Comparison of ENCODE assay signal across 16 cellular contexts in the genomic region with DNA sequence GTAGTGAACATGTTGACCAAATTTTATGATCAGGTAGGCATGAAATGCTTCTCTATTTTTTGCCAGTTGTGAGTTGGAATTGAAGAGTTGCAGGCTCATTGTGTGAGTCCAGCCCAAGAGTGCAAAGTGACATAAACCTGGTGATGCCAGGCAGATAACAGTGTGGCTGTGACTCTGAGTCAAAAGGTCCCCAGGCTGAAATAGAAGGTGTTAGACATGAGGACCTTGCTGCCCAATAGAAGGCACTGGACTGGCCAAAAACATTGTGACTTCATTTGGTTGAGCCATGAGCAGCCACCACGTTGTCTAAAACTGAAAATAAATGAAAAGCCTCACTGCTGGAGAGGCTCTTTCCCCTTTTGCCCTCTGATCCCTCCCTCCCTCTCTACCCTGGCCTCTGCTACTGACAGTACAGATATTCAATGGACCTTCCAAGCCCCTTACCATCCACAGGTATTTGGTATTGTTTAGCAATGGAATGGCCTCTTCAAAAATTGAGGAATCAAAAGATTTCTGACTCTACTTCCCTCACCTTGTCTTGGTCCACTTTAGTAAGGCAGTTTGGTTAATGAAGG.
DNase-seq lines count a peak whose midpoint lies in the region; ATAC-seq, FAIRE-seq and TF ChIP-seq lines count a peak whose summit lies in the region.
"Had no signal": no experiment of that assay in that cellular context is flagged by ENCODE, and none has a peak within 500 bp of the region (broad histone marks: within the 10 kb centered on the region; RNA-seq: fewer than 3 reads in every experiment).

No MANE protein-coding gene starts in this region.

- peak overlapping the region; percentile 44 for H3K27ac ChIP-seq in left ventricle myocardium inferior (replicated peaks)
- H3K27ac ChIP-seq in HepG2 (ENCODE audit: extremely low read length, insufficient read depth, low read length): no peak overlapping the region
- H3K27ac ChIP-seq in thymus (ENCODE audit: low read depth): peak overlapping the region; percentile 21
- H3K27ac ChIP-seq: BLaER1 treated with 17β-estradiol and CSF1 and Interleukin-3, amounts not matched to agents 10 nM and 100 nM; GM23248 had no signal

- POLR2A ChIA-PET in HepG2 (lab: Yijun Ruan, JAX): no interaction called here

- H3K79me2 ChIP-seq in HepG2 (ENCODE audit: insufficient read depth, low read length): no peaks in the 10 kb centered on the region

- no peaks in the 10 kb centered on the region for H3K9me3 ChIP-seq in left ventricle myocardium inferior (replicated peaks)
- H3K9me3 ChIP-seq in HepG2 (ENCODE audit: low read length): no peaks in the 10 kb centered on the region
- no peaks in the 10 kb centered on the region for H3K9me3 ChIP-seq in thymus (ENCODE audit: control insufficient read depth)
- H3K9me3 ChIP-seq: BLaER1 treated with 17β-estradiol and CSF1 and Interleukin-3, amounts not matched to agents 10 nM and 100 nM had no signal

- BruUV-seq in HepG2 (replicated peaks; lab: Mats Ljungman, UMichigan): no TSS peak

- CTCF ChIA-PET in HepG2 (lab: Yijun Ruan, JAX; ENCODE audit: low intra/inter-chr PET ratio, low total read pairs): no interaction called here

- no peak overlapping the region for H3K4me3 Mint-ChIP-seq in activated T-cell treated with anti-CD3 and anti-CD28 coated beads, Interleukin-2, amount 50 U/mL, for 72 hours
- H3K4me3 Mint-ChIP-seq: CD4-positive, CD25-positive, alpha-beta regulatory T cell had no signal

- TF ChIP-seq POLR2A in HepG2 (IDR thresholded peaks at IDR 0.05; ENCODE audit: insufficient read depth in 1 of 2, low read depth in 2 of 2, low read length in 2 of 2): no peak

- peak; percentile 45 to 58 for ATAC-seq in activated T-cell treated with anti-CD3 and anti-CD28 coated beads, Interleukin-2, amount 50 U/mL, for 72 hours (replicated peaks in 1 of 2)
- ATAC-seq in HepG2 (peak; percentile 89), HG02588 (IDR thresholded peaks at IDR 0.05; ENCODE audit: unreplicated experiment) (no peak)
- ATAC-seq: GM12878, HCT116 had no signal

- no peaks in the 10 kb centered on the region for H4K20me1 ChIP-seq in HepG2 (ENCODE audit: insufficient read depth, low read length)
- H4K20me1 ChIP-seq: BLaER1 treated with 17β-estradiol and CSF1 and Interleukin-3, amounts not matched to agents 10 nM and 100 nM had no signal

- H3K9me3 Mint-ChIP-seq in activated T-cell treated with anti-CD3 and anti-CD28 coated beads, Interleukin-2, amount 50 U/mL, for 72 hours: no peaks in the 10 kb centered on the region

- H3K27me3 Mint-ChIP-seq in activated T-cell treated with anti-CD3 and anti-CD28 coated beads, Interleukin-2, amount 50 U/mL, for 72 hours (ENCODE audit: low read depth): no peaks in the 10 kb centered on the region

- intact Hi-C loops in left ventricle myocardium inferior (cut with micrococcal nuclease): no loop called here
- intact Hi-C loops in HepG2 (cut with micrococcal nuclease; ENCODE audit: unreplicated experiment): no loop called here

- H2AFZ ChIP-seq in HepG2 (ENCODE audit: low read length): no peak overlapping the region
- H2AFZ ChIP-seq: GM23248 had no signal

- no peak for FAIRE-seq in HepG2 (lab: Jason Lieb, UNC)
- FAIRE-seq: GM12878, H54 had no signal

- H3K4me1 Mint-ChIP-seq in activated T-cell treated with anti-CD3 and anti-CD28 coated beads, Interleukin-2, amount 50 U/mL, for 72 hours (ENCODE audit: low read depth): peaks cover 23% of the 10 kb centered on the region
- H3K4me1 Mint-ChIP-seq: CD4-positive, CD25-positive, alpha-beta regulatory T cell had no signal

- WGBS in HepG2 (ENCODE audit: low lambda C conversion rate): 0% methylated on average over 1 of the region's 1 CpG
- WGBS in thymus: 87% methylated on average over 1 of the region's 1 CpG

- H3K36me3 ChIP-seq in left ventricle myocardium inferior: no peaks in the 10 kb centered on the region
- H3K36me3 ChIP-seq in HepG2 (replicated peaks in 1 of 2; ENCODE audit: control insufficient read depth in 1 of 2, insufficient read depth in 2 of 2, low read length in 2 of 2): no peaks in the 10 kb centered on the region
- H3K36me3 ChIP-seq in thymus (ENCODE audit: control insufficient read depth, insufficient read depth): no peaks in the 10 kb centered on the region
- H3K36me3 ChIP-seq: BLaER1 treated with 17β-estradiol and CSF1 and Interleukin-3, amounts not matched to agents 10 nM and 100 nM had no signal

- H3K27me3 ChIP-seq in left ventricle myocardium inferior (ENCODE audit: low read depth): no peaks in the 10 kb centered on the region
- H3K27me3 ChIP-seq in HepG2 (ENCODE audit: control insufficient read depth in 1 of 2, insufficient read depth in 2 of 2, low read length in 2 of 2): no peaks in the 10 kb centered on the region
- H3K27me3 ChIP-seq in thymus (ENCODE audit: control insufficient read depth, insufficient read depth): no peaks in the 10 kb centered on the region
- H3K27me3 ChIP-seq: BLaER1 treated with 17β-estradiol and CSF1 and Interleukin-3, amounts not matched to agents 10 nM and 100 nM had no signal

- no peak overlapping the region for H3K27ac Mint-ChIP-seq in activated T-cell treated with anti-CD3 and anti-CD28 coated beads, Interleukin-2, amount 50 U/mL, for 72 hours
- H3K27ac Mint-ChIP-seq: CD4-positive, CD25-positive, alpha-beta regulatory T cell had no signal

- TF ChIP-seq EP300 in HepG2 (IDR thresholded peaks at IDR 0.05; ENCODE audit: low read depth in 2 of 2, low read length in 2 of 2) (no peak), HepG2 (CRISPR knock-in tag; IDR thresholded peaks at IDR 0.05; ENCODE audit: borderline replicate concordance) (no peak)

- peak overlapping the region; percentile 16; the same call in 1 of the 2 replicates for H3K4me2 ChIP-seq in HepG2 (ENCODE audit: low read depth, low read length)
- H3K4me2 ChIP-seq: BLaER1 treated with 17β-estradiol and CSF1 and Interleukin-3, amounts not matched to agents 10 nM and 100 nM had no signal

- H3K9ac ChIP-seq in HepG2 (ENCODE audit: insufficient read depth, low read depth, low read length): no peak overlapping the region
- H3K9ac ChIP-seq: BLaER1 treated with 17β-estradiol and CSF1 and Interleukin-3, amounts not matched to agents 10 nM and 100 nM; GM23248 had no signal

- DNase-seq in activated T-cell treated with anti-CD3 and anti-CD28 coated beads, Interleukin-2, amount 50 U/mL, for 72 hours: no peak
- DNase-seq in activated T-cell treated with anti-CD3 and anti-CD28 coated beads, Interleukin-2, amount 50 U/mL, for 48 hours: no peak
- no peak for DNase-seq in left ventricle myocardium inferior
- peak; percentile 31 for DNase-seq in HepG2 (ENCODE audit: low spot score)
- DNase-seq in GM13977 (ENCODE audit: low spot score): no peak
- DNase-seq in dermis blood vessel endothelial cell: no peak
- DNase-seq: 8988T; CD4-positive, CD25-positive, alpha-beta regulatory T cell; DMS 273 treated with DMSO at 0.1 percent for 48 hours; GM23248 had no signal

- in situ Hi-C loops in HepG2 (cut with HindIII; ENCODE audit: extremely low pct_ligation_motif_present, low pct_unique_long_range_greater_than_20kb): no loop called here
- in situ Hi-C loops in GM13977 (cut with MboI; ENCODE audit: low pct_unique_long_range_greater_than_20kb, low sequenced_read_pairs, unreplicated experiment): no loop called here

- TF ChIP-seq CTCF in left ventricle myocardium inferior (IDR thresholded peaks at IDR 0.05; ENCODE audit: borderline replicate concordance): no peak
- TF ChIP-seq CTCF in HepG2 (CRISPR knock-in tag; IDR thresholded peaks at IDR 0.05): no peak
- TF ChIP-seq CTCF in GM13977 (IDR thresholded peaks at IDR 0.05; ENCODE audit: extremely low read depth, insufficient read depth, missing control alignments): no peak

- no peak for TF ChIP-seq RAD21 in HepG2 (CRISPR knock-in tag; IDR thresholded peaks at IDR 0.05)

- H3K4me1 ChIP-seq in left ventricle myocardium inferior (peaks cover 14% of the 10 kb centered on the region), HepG2 (ENCODE audit: insufficient read depth, low read length) (peaks cover 64% of the 10 kb centered on the region), thymus (ENCODE audit: control insufficient read depth, insufficient read depth, low read length) (peaks cover 40% of the 10 kb centered on the region)
- H3K4me1 ChIP-seq: BLaER1 treated with 17β-estradiol and CSF1 and Interleukin-3, amounts not matched to agents 10 nM and 100 nM had no signal

- H3K4me3 ChIP-seq in left ventricle myocardium inferior: no peak overlapping the region
- no peak overlapping the region for H3K4me3 ChIP-seq in HepG2 (replicated peaks in 1 of 3; ENCODE audit: insufficient read depth in 1 of 3, low read depth in 2 of 3, low read length in 3 of 3)
- H3K4me3 ChIP-seq in thymus (ENCODE audit: low read length): no peak overlapping the region
- H3K4me3 ChIP-seq: BLaER1 treated with 17β-estradiol and CSF1 and Interleukin-3, amounts not matched to agents 10 nM and 100 nM; GM12878; GM23248 had no signal

- no peaks in the 10 kb centered on the region for H3K36me3 Mint-ChIP-seq in activated T-cell treated with anti-CD3 and anti-CD28 coated beads, Interleukin-2, amount 50 U/mL, for 72 hours (ENCODE audit: insufficient read depth in 2 of 2)
- H3K36me3 Mint-ChIP-seq: CD4-positive, CD25-positive, alpha-beta regulatory T cell had no signal

TF ChIP-seq in HepG2, 621 proteins besides CTCF, POLR2A, EP300 and RAD21 (continues in another document):
- TF ChIP-seq, protein P1, sequence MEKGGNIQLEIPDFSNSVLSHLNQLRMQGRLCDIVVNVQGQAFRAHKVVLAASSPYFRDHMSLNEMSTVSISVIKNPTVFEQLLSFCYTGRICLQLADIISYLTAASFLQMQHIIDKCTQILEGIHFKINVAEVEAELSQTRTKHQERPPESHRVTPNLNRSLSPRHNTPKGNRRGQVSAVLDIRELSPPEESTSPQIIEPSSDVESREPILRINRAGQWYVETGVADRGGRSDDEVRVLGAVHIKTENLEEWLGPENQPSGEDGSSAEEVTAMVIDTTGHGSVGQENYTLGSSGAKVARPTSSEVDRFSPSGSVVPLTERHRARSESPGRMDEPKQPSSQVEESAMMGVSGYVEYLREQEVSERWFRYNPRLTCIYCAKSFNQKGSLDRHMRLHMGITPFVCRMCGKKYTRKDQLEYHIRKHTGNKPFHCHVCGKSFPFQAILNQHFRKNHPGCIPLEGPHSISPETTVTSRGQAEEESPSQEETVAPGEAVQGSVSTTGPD (CRISPR knock-in tag; IDR thresholded peaks at IDR 0.05): no peak
